Comparison of ENCODE assay signal across 16 cellular contexts in the genomic region with DNA sequence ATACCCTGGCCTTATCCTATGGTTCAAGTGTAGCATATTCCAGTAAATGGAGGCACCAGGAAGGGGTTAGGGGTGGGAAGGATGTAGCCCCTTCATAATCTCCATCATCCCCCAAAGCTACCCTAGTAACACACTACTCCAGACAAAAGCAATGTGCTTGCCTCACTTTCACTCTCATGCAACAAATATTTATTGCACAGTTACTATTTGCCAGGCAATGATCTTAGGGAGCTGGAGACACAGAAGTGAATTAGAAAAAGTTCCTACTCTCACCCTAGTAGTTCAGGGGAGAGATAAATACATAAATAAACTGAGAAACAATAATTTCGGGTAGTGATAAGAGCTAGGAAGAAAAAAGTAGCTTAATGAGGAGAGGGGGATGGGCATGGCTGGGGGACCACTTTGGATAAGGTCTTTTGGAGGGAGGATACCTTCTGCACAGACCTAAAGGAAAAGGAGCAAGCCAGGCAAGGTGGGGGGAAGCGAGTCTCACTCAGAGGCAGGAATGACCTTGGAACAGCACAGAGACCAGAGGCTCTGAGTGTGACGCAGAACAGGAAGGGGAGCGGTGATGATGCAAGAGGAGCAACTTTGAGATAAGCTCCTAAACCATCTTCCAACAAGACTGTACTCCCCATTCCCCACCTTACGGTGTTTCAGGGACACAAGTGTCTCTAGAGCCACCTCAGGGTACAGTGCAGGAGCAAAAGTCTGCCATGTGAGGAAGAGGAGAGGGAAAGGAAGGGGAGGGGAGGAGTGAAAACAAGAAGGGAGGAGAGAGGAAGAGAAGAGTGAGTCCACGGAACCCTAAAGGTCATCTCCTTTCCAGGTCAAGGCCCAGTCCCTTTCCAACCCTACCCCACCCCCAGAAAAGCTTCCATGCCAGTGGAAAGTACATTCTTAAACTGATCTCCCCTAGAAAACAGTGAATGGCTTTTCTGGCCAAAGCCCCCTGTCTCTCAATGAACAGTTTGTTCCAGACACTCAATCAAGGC. TPM values are rescaled to one million over a fixed set of nuclear protein-coding genes. Genes with fewer than 3 reads are reported as not detected.
A peak's percentile ranks its signal among the peaks of the same experiment; 100 is the strongest.
DNase-seq lines count a peak whose midpoint lies in the region; ATAC-seq and TF ChIP-seq lines count a peak whose summit lies in the region.
"Had no signal": no experiment of that assay in that cellular context is flagged by ENCODE, and none has a peak within 500 bp of the region (broad histone marks: within the 10 kb centered on the region; RNA-seq: fewer than 3 reads in every experiment).

No MANE protein-coding gene starts in this region.

- POLR2A ChIA-PET in naive thymus-derived CD4-positive, alpha-beta T cell (lab: Charles Lee) = no interaction called here
- POLR2A ChIA-PET in activated CD4-positive, alpha-beta memory T cell treated with anti-CD3 and anti-CD28 coated beads, Interleukin-2, amount 10 ng/mL, durations not matched to agents 7 days and 5 days (lab: Charles Lee) = no interaction called here

- H3K27ac Mint-ChIP-seq in chondrocyte (ENCODE audit: unreplicated experiment) = peak overlapping the region; percentile 12
- H3K27ac Mint-ChIP-seq in naive thymus-derived CD4-positive, alpha-beta T cell = peak overlapping the region in 2 of 9 donors; percentile 25 to 47
- no peak overlapping the region for H3K27ac Mint-ChIP-seq in activated CD4-positive, alpha-beta memory T cell treated with anti-CD3 and anti-CD28 coated beads, Interleukin-2, amount 10 ng/mL, durations not matched to agents 7 days and 5 days

- H3K36me3 ChIP-seq in heart left ventricle (no peaks in the 10 kb centered on the region), right atrium auricular region (no peaks in the 10 kb centered on the region), spleen (peaks cover 0 to 11% (median 0%) of the 10 kb centered on the region in 6 donors)
- H3K36me3 ChIP-seq in naive thymus-derived CD4-positive, alpha-beta T cell (ENCODE audit: control insufficient read depth in 2 of 3, insufficient read depth in 3 of 3, low read length in 3 of 3) = no peaks in the 10 kb centered on the region
- H3K36me3 ChIP-seq: heart right ventricle, Peyer's patch, thoracic aorta, WERI-Rb-1 had no signal

- no peak for DNase-seq in heart left ventricle
- DNase-seq in right atrium auricular region (ENCODE audit: low spot score) = no peak
- DNase-seq in chondrocyte (ENCODE audit: low spot score) = no peak
- no peak for DNase-seq in naive thymus-derived CD4-positive, alpha-beta T cell
- no peak for DNase-seq in stimulated activated naive CD4-positive, alpha-beta T cell treated with Interleukin-2 at 50 U/mL for 16 hours (lab: John Stamatoyannopoulos, UW)
- DNase-seq in spleen = no peak
- DNase-seq in activated CD4-positive, alpha-beta memory T cell treated with anti-CD3 and anti-CD28 coated beads, Interleukin-2, amount 10 ng/mL, durations not matched to agents 7 days and 5 days = no peak
- DNase-seq: activated naive CD4-positive, alpha-beta T cell treated with Interleukin-2 at 50 U/mL for 16 hours; Caco-2; central memory CD4-positive, alpha-beta T cell; heart right ventricle; NCI-H748 treated with DMSO at 0.1 percent for 48 hours; Peyer's patch; WERI-Rb-1 had no signal

- H3K4me3 ChIP-seq in heart left ventricle (no peak overlapping the region), right atrium auricular region (no peak overlapping the region), spleen (no peak overlapping the region)
- no peak overlapping the region for H3K4me3 ChIP-seq in naive thymus-derived CD4-positive, alpha-beta T cell (ENCODE audit: low read length)
- H3K4me3 ChIP-seq: heart right ventricle, Peyer's patch, thoracic aorta had no signal

- ATAC-seq in heart left ventricle (peak in 3 of 4 donors; percentile 21 to 67 (median 46)), GM21360 (IDR thresholded peaks at IDR 0.05; ENCODE audit: unreplicated experiment) (no peak)
- peak; percentile 37 for ATAC-seq in naive thymus-derived CD4-positive, alpha-beta T cell

- no peaks in the 10 kb centered on the region for H3K36me3 Mint-ChIP-seq in chondrocyte (ENCODE audit: low read depth)
- H3K36me3 Mint-ChIP-seq in naive thymus-derived CD4-positive, alpha-beta T cell = peaks cover 0 to 6% (median 0%) of the 10 kb centered on the region in 5 donors
- H3K36me3 Mint-ChIP-seq in activated CD4-positive, alpha-beta memory T cell treated with anti-CD3 and anti-CD28 coated beads, Interleukin-2, amount 10 ng/mL, durations not matched to agents 7 days and 5 days (ENCODE audit: low read depth) = peaks cover 6% of the 10 kb centered on the region

- no peaks in the 10 kb centered on the region for H3K27me3 Mint-ChIP-seq in chondrocyte (ENCODE audit: low read depth)
- H3K27me3 Mint-ChIP-seq in naive thymus-derived CD4-positive, alpha-beta T cell = no peaks in the 10 kb centered on the region
- no peaks in the 10 kb centered on the region for H3K27me3 Mint-ChIP-seq in activated CD4-positive, alpha-beta memory T cell treated with anti-CD3 and anti-CD28 coated beads, Interleukin-2, amount 10 ng/mL, durations not matched to agents 7 days and 5 days

- WGBS in heart left ventricle, 4 donors = 79 to 85% (median 82%) methylated on average over 6 of the region's 6 CpGs
- 65 to 78% (median 66%) methylated on average over 6 of the region's 6 CpGs for WGBS in spleen, 5 donors

- H3K27me3 ChIP-seq in heart left ventricle (no peaks in the 10 kb centered on the region), right atrium auricular region (no peaks in the 10 kb centered on the region), spleen (replicated peaks in 1 of 7) (no peaks in the 10 kb centered on the region)
- H3K27me3 ChIP-seq in naive thymus-derived CD4-positive, alpha-beta T cell (ENCODE audit: control insufficient read depth in 2 of 2, insufficient read depth in 2 of 2, low read length in 2 of 2) = no peaks in the 10 kb centered on the region
- H3K27me3 ChIP-seq: heart right ventricle, Peyer's patch had no signal

- TF ChIP-seq POLR2A in heart left ventricle (IDR thresholded peaks at IDR 0.05) (no peak), spleen (IDR thresholded peaks at IDR 0.05) (no peak)

- peaks cover 0 to 42% (median 25%) of the 10 kb centered on the region in 12 donors for H3K4me1 ChIP-seq in heart left ventricle
- H3K4me1 ChIP-seq in right atrium auricular region = peaks cover 0 to 16% of the 10 kb centered on the region in 2 donors
- no peaks in the 10 kb centered on the region for H3K4me1 ChIP-seq in naive thymus-derived CD4-positive, alpha-beta T cell (ENCODE audit: control insufficient read depth in 2 of 2, insufficient read depth in 2 of 2, low read length in 2 of 2)
- peaks cover 0 to 83% (median 33%) of the 10 kb centered on the region in 6 donors for H3K4me1 ChIP-seq in spleen
- H3K4me1 ChIP-seq: Caco-2 had no signal

- CTCF ChIA-PET in naive thymus-derived CD4-positive, alpha-beta T cell (lab: Charles Lee) = no interaction called here
- CTCF ChIA-PET in activated CD4-positive, alpha-beta memory T cell treated with anti-CD3 and anti-CD28 coated beads, Interleukin-2, amount 10 ng/mL, durations not matched to agents 7 days and 5 days (lab: Charles Lee) = interaction anchor here (0.9 kb wide), 1 partner anchor 30 kb away, joined by 8 read pairs; no protein-coding TSS in a partner anchor

- TF ChIP-seq CTCF in heart left ventricle (IDR thresholded peaks at IDR 0.05) (no peak), right atrium auricular region (IDR thresholded peaks at IDR 0.05) (no peak), chondrocyte (IDR thresholded peaks at IDR 0.05) (no peak), spleen (IDR thresholded peaks at IDR 0.05 in 8 of 11, conservative IDR thresholded peaks at IDR 0.05 in 3 of 11) (no peak)

- intact Hi-C loops in heart left ventricle (cut with DNase I) = no loop called here
- intact Hi-C loops in naive thymus-derived CD4-positive, alpha-beta T cell (cut with micrococcal nuclease) = no loop called here
- intact Hi-C loops in spleen (cut with DNase I; ENCODE audit: low total_unique reads) = no loop called here

- no peak overlapping the region for H3K4me3 Mint-ChIP-seq in chondrocyte (ENCODE audit: unreplicated experiment)
- H3K4me3 Mint-ChIP-seq in naive thymus-derived CD4-positive, alpha-beta T cell = no peak overlapping the region
- no peak overlapping the region for H3K4me3 Mint-ChIP-seq in activated CD4-positive, alpha-beta memory T cell treated with anti-CD3 and anti-CD28 coated beads, Interleukin-2, amount 10 ng/mL, durations not matched to agents 7 days and 5 days

- H3K9me3 ChIP-seq in heart left ventricle = no peaks in the 10 kb centered on the region
- H3K9me3 ChIP-seq in right atrium auricular region = no peaks in the 10 kb centered on the region
- H3K9me3 ChIP-seq in naive thymus-derived CD4-positive, alpha-beta T cell (ENCODE audit: control insufficient read depth in 2 of 3, low read length in 3 of 3) = no peaks in the 10 kb centered on the region
- H3K9me3 ChIP-seq in spleen = no peaks in the 10 kb centered on the region
- H3K9me3 ChIP-seq: Caco-2, heart right ventricle, Peyer's patch, thoracic aorta had no signal

- peaks cover 51% of the 10 kb centered on the region for H3K4me1 Mint-ChIP-seq in chondrocyte (ENCODE audit: low read depth)
- H3K4me1 Mint-ChIP-seq in naive thymus-derived CD4-positive, alpha-beta T cell = peaks cover 4 to 79% (median 48%) of the 10 kb centered on the region in 7 donors
- H3K4me1 Mint-ChIP-seq in activated CD4-positive, alpha-beta memory T cell treated with anti-CD3 and anti-CD28 coated beads, Interleukin-2, amount 10 ng/mL, durations not matched to agents 7 days and 5 days = peaks cover 27% of the 10 kb centered on the region

- H3K9me3 Mint-ChIP-seq in chondrocyte (ENCODE audit: low read depth) = no peaks in the 10 kb centered on the region
- H3K9me3 Mint-ChIP-seq in naive thymus-derived CD4-positive, alpha-beta T cell = no peaks in the 10 kb centered on the region
- H3K9me3 Mint-ChIP-seq in activated CD4-positive, alpha-beta memory T cell treated with anti-CD3 and anti-CD28 coated beads, Interleukin-2, amount 10 ng/mL, durations not matched to agents 7 days and 5 days = peaks cover 4% of the 10 kb centered on the region

- H3K27ac ChIP-seq in heart left ventricle = peak overlapping the region in 1 of 12 donors; percentile 45
- no peak overlapping the region for H3K27ac ChIP-seq in right atrium auricular region
- no peak overlapping the region for H3K27ac ChIP-seq in naive thymus-derived CD4-positive, alpha-beta T cell (ENCODE audit: low read depth, low read length)
- H3K27ac ChIP-seq in spleen = peak overlapping the region in 1 of 8 donors; percentile 4
- H3K27ac ChIP-seq: heart right ventricle, thoracic aorta, WERI-Rb-1 had no signal

RNA-seq across cellular contexts. Expression of gene JAZF1, which starts 54.3 kb away (rescaled TPM):
- total RNA-seq in heart left ventricle (10 to 100 TPM; 18.3 to 46.2 (median 29.3) TPM), right atrium auricular region (10 to 100 TPM; 13.2 to 18.5 TPM), chondrocyte (21.2 to 33.8 TPM (median 31.1 TPM) in 3 replicates), spleen (10 to 100 TPM; 22.4 to 33.8 (median 28.5) TPM)
- polyA plus RNA-seq in heart left ventricle (10 to 100 TPM; 10.3 to 20.4 TPM), spleen (10 to 100 TPM; 13.5 to 16.4 (median 15.6) TPM)
- 10 to 100 TPM in 1 of 5 experiments, 1 to 10 TPM in 4; 2.0 to 33.1 (median 3.6) TPM for total RNA-seq in naive thymus-derived CD4-positive, alpha-beta T cell
- polyA plus RNA-seq in naive thymus-derived CD4-positive, alpha-beta T cell = 1 to 10 TPM; 2.9 to 3.2 TPM
- total RNA-seq in activated CD4-positive, alpha-beta memory T cell treated with anti-CD3 and anti-CD28 coated beads, Interleukin-2, amount 10 ng/mL, durations not matched to agents 7 days and 5 days = 1 to 10 TPM; 7.2 to 7.3 TPM
